In the genomic region with DNA sequence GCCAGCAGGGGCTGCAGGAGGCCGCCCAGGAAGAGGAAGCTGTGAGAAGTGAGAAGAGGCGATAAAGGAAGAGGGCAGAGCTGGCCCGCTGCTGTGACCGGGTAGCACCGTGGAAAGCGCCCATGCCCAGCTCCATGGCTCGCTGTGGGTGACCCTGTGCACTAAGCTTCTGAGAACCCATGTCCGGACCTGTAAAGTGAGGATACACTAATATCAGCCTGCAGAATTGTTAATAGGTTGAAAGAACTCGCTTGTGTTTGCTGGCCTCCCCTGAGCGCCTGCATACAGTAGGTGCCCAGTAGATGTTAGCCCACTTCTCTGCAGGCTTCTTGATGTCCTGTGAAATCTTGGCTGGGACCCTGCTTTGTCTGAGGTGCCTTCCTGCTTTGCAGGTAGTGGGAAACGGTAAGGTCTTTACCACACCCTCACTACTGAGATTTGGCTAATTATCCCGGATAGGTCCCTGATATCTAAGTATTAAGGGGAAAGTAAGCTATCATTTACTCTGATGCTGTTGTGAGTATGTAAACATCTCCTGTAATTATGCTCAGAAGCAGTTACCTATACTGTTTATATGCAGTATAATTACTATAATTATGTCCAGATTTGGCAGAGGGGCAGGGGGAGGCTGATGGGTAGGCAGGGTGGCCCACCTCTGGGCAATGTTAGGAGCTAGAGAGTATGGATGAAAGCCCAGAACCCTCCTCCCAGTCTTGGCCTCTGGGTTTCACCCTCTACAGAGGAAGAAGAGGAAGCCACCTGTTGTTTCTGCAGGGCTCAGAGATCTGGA, we compare ENCODE assay signal across 8 cellular contexts. TPM values are rescaled to one million over a fixed set of nuclear protein-coding genes. Genes with fewer than 3 reads are reported as not detected.
A peak's percentile ranks its signal among the peaks of the same experiment; 100 is the strongest.
DNase-seq lines count a peak whose midpoint lies in the region; ATAC-seq and TF ChIP-seq lines count a peak whose summit lies in the region.

No MANE protein-coding gene starts in this region.

- no peaks in the 10 kb centered on the region for H3K27me3 Mint-ChIP-seq in CD4-positive, alpha-beta T cell
- no peaks in the 10 kb centered on the region for H3K27me3 Mint-ChIP-seq in activated naive CD8-positive, alpha-beta T cell treated with anti-CD3 and anti-CD28 coated beads, Interleukin-2, amount 10 ng/mL, durations not matched to agents 7 days and 5 days

- CTCF ChIA-PET in CD4-positive, alpha-beta T cell (lab: Charles Lee), result interaction anchor here (0.7 to 1.4 kb wide), 5 partner anchors 20 to 91 kb away, joined by 3 to 4 read pairs (median 4); no protein-coding TSS in a partner anchor

- no peak for TF ChIP-seq CTCF in CD4-positive, alpha-beta T cell (IDR thresholded peaks at IDR 0.05)

- peak; percentile 16 for ATAC-seq in CD4-positive, alpha-beta T cell (ENCODE audit: poor library complexity)
- peak; percentile 1 for ATAC-seq in activated naive CD8-positive, alpha-beta T cell treated with anti-CD3 and anti-CD28 coated beads, Interleukin-2, amount 10 ng/mL, durations not matched to agents 7 days and 5 days (ENCODE audit: low read depth)
- ATAC-seq in HG03025 (IDR thresholded peaks at IDR 0.05; ENCODE audit: low FRiP score, unreplicated experiment) (no peak), HG02840 (IDR thresholded peaks at IDR 0.05; ENCODE audit: low FRiP score, unreplicated experiment) (no peak)

- H3K9me3 ChIP-seq in CD4-positive, alpha-beta T cell (ENCODE audit: control insufficient read depth, low read length), result no peaks in the 10 kb centered on the region
- H3K9me3 ChIP-seq in KOPT-K1 (ENCODE audit: insufficient read depth, low read length, poor library complexity, severe bottlenecking), result no peaks in the 10 kb centered on the region

- H3K36me3 Mint-ChIP-seq in CD4-positive, alpha-beta T cell (ENCODE audit: low read depth), result peaks cover 14% of the 10 kb centered on the region
- H3K36me3 Mint-ChIP-seq in activated naive CD8-positive, alpha-beta T cell treated with anti-CD3 and anti-CD28 coated beads, Interleukin-2, amount 10 ng/mL, durations not matched to agents 7 days and 5 days, result peaks cover 8% of the 10 kb centered on the region

- H3K27ac Mint-ChIP-seq in CD4-positive, alpha-beta T cell, result peak overlapping the region; percentile 91
- H3K27ac Mint-ChIP-seq in activated naive CD8-positive, alpha-beta T cell treated with anti-CD3 and anti-CD28 coated beads, Interleukin-2, amount 10 ng/mL, durations not matched to agents 7 days and 5 days, result peak overlapping the region; percentile 98

- DNase-seq in CD4-positive, alpha-beta T cell, result peak in 3 of 10 experiments; percentile 12 to 44 (median 17)
- DNase-seq in activated naive CD8-positive, alpha-beta T cell treated with anti-CD3 and anti-CD28 coated beads, Interleukin-2, amount 10 ng/mL, durations not matched to agents 7 days and 5 days, result peak; percentile 69
- DNase-seq in substantia nigra (lab: John Stamatoyannopoulos, UW), result peak in 8 of 49 donors; percentile 35 to 64 (median 48)
- DNase-seq in NCI-H1092 (lab: John Stamatoyannopoulos, UW), result no peak

- peak overlapping the region; percentile 68 for H3K27ac ChIP-seq in CD4-positive, alpha-beta T cell (ENCODE audit: low read depth, low read length)
- H3K27ac ChIP-seq in KOPT-K1 (ENCODE audit: low read depth, low read length, poor library complexity, severe bottlenecking) (peak overlapping the region; percentile 77), layer of hippocampus (ENCODE audit: low read depth, low read length) (peak overlapping the region; percentile 71), substantia nigra (ENCODE audit: low read depth, low read length, poor library complexity, severe bottlenecking) (peak overlapping the region; percentile 73)

- peaks cover 65% of the 10 kb centered on the region for H3K4me1 Mint-ChIP-seq in CD4-positive, alpha-beta T cell (ENCODE audit: low read depth)
- H3K4me1 Mint-ChIP-seq in activated naive CD8-positive, alpha-beta T cell treated with anti-CD3 and anti-CD28 coated beads, Interleukin-2, amount 10 ng/mL, durations not matched to agents 7 days and 5 days, result peaks cover 51% of the 10 kb centered on the region

- no peaks in the 10 kb centered on the region for H3K9me3 Mint-ChIP-seq in CD4-positive, alpha-beta T cell
- H3K9me3 Mint-ChIP-seq in activated naive CD8-positive, alpha-beta T cell treated with anti-CD3 and anti-CD28 coated beads, Interleukin-2, amount 10 ng/mL, durations not matched to agents 7 days and 5 days, result no peaks in the 10 kb centered on the region

- H3K4me3 Mint-ChIP-seq in CD4-positive, alpha-beta T cell, result peak overlapping the region; percentile 98
- H3K4me3 Mint-ChIP-seq in activated naive CD8-positive, alpha-beta T cell treated with anti-CD3 and anti-CD28 coated beads, Interleukin-2, amount 10 ng/mL, durations not matched to agents 7 days and 5 days, result peak overlapping the region; percentile 96

- H3K36me3 ChIP-seq in KOPT-K1 (ENCODE audit: insufficient read depth, low read length), result no peaks in the 10 kb centered on the region

- intact Hi-C loops in CD4-positive, alpha-beta T cell (cut with DNase I, micrococcal nuclease), result loop anchor here in 1 of 2 experiments (2.0 kb wide), 1 partner anchor 72 kb away; no protein-coding TSS in a partner anchor

- POLR2A ChIA-PET in CD4-positive, alpha-beta T cell (lab: Charles Lee), result interaction anchor here (0.6 to 5.8 kb wide), 14 partner anchors 10 to 173 kb away, joined by 3 to 77 read pairs (median 3); partner anchors contain the start of genes GDPD5 and RPS3
- POLR2A ChIA-PET in activated naive CD8-positive, alpha-beta T cell treated with anti-CD3 and anti-CD28 coated beads, Interleukin-2, amount 10 ng/mL, durations not matched to agents 7 days and 5 days (lab: Charles Lee), result interaction anchor here (0.7 to 4.8 kb wide), 12 partner anchors 9 to 77 kb away, joined by 3 to 63 read pairs (median 8); no protein-coding TSS in a partner anchor

- no peaks in the 10 kb centered on the region for H3K27me3 ChIP-seq in CD4-positive, alpha-beta T cell (ENCODE audit: control insufficient read depth, insufficient read depth, low read length)
- H3K27me3 ChIP-seq in layer of hippocampus (ENCODE audit: control insufficient read depth, insufficient read depth, low read length), result no peaks in the 10 kb centered on the region

RNA-seq across cellular contexts. Expression of gene ARRB1, which starts 1.2 kb away (rescaled TPM):
- 10 to 100 TPM; 26.7 to 27.8 TPM for total RNA-seq in CD4-positive, alpha-beta T cell
- total RNA-seq in activated naive CD8-positive, alpha-beta T cell treated with anti-CD3 and anti-CD28 coated beads, Interleukin-2, amount 10 ng/mL, durations not matched to agents 7 days and 5 days, result 10 to 100 TPM; 61.8 to 64.8 TPM

RNA-seq across cellular contexts. Expression of gene RPS3, which starts 46.7 kb away (rescaled TPM):
- 1,000 to 10,000 TPM; 4,753 to 4,828 TPM for total RNA-seq in CD4-positive, alpha-beta T cell
- 1,000 to 10,000 TPM; 3,289 to 3,447 TPM for total RNA-seq in activated naive CD8-positive, alpha-beta T cell treated with anti-CD3 and anti-CD28 coated beads, Interleukin-2, amount 10 ng/mL, durations not matched to agents 7 days and 5 days

Comparison
In these comparisons a context has a peak if more than half of its experiments do, and no peak if none do; other contexts are left out.
1. ATAC-seq: peak in CD4-positive, alpha-beta T cell (single experiment) and activated naive CD8-positive, alpha-beta T cell treated with anti-CD3 and anti-CD28 coated beads, Interleukin-2, amount 10 ng/mL, durations not matched to agents 7 days and 5 days (single experiment); none in HG03025 (single experiment) and HG02840 (single experiment).
2. Peak in every context shown above with its lines, with median percentiles within 50 percentile points of each other: H3K27ac ChIP-seq.